8 cellular contexts compared by ENCODE assay signal in the genomic region with DNA sequence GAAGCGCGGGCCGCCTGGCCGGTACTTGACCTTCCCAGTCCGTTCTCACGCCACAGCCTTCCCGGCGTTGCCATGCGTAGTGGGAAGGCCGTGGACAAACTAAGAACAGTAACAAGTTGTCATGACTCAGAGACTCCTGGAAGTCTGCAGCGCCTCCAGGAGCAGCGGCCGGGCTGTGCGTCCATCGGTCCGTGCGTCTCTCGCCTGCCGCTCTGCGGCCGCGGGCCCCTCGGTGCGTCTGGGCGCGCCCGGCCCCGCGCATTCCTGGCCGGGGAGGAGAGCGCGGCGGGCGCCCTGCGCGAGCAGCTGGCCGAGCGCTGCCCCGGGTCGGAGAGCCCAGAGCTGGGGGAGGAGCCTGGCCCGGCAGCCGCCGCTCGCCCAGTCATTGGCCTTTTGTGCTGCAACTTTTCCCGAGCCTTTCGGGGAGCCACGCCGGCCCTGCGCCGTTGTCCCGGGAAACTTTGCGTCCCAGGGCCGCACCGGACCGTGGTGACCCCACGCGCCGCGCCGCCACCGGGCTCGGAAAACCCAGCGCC.
A peak's percentile ranks its signal among the peaks of the same experiment; 100 is the strongest.
DNase-seq lines count a peak whose midpoint lies in the region; ATAC-seq and TF ChIP-seq lines count a peak whose summit lies in the region.

No MANE protein-coding gene starts in this region.

- H3K4me2 ChIP-seq in KMS-11, result no peak overlapping the region

- ATAC-seq in heart right ventricle, result peak; percentile 74 to 91 (median 88)

- H3K9me3 ChIP-seq in ES-I3 (ENCODE audit: control insufficient read depth, insufficient read depth, low read length) (no peaks in the 10 kb centered on the region), heart right ventricle (no peaks in the 10 kb centered on the region)

- WGBS in heart right ventricle, 2 donors, result 0 to 1% methylated on average over 59 to 60 of the region's 63 CpGs

- peak; percentile 80 for DNase-seq in amniotic stem cell (lab: John Stamatoyannopoulos, UW)
- DNase-seq in heart right ventricle, result peak; percentile 86 to 87
- peak; percentile 17 for DNase-seq in pons (ENCODE audit: low spot score)
- DNase-seq in germinal center (ENCODE audit: low spot score), result no peak
- DNase-seq in CD1c-positive myeloid dendritic cell (ENCODE audit: extremely low spot score), result no peak
- no peak for DNase-seq in effector CD4-positive, alpha-beta T cell

- no peak overlapping the region for H3K4me3 ChIP-seq in KMS-11 (IDR thresholded peaks at IDR 0.05; ENCODE audit: insufficient read depth, low read depth, low read length)
- H3K4me3 ChIP-seq in heart right ventricle, result peak overlapping the region; percentile 53 to 94 (median 70)

- no peak for TF ChIP-seq CTCF in KMS-11 (conservative IDR thresholded peaks at IDR 0.05; ENCODE audit: low read depth, low read length)
- peak; percentile 31 to 78 (median 50) for TF ChIP-seq CTCF in heart right ventricle (IDR thresholded peaks at IDR 0.05)

- no peaks in the 10 kb centered on the region for H3K79me2 ChIP-seq in KMS-11 (ENCODE audit: insufficient read depth, low read depth)

- H2AFZ ChIP-seq in KMS-11 (ENCODE audit: low read depth), result peak overlapping the region; percentile 22; the same call in 1 of the 2 replicates

- H3K4me1 ChIP-seq in ES-I3 (ENCODE audit: insufficient read depth, low read length) (peaks cover 11% of the 10 kb centered on the region), KMS-11 (ENCODE audit: low read depth, poor library complexity, severe bottlenecking) (no peaks in the 10 kb centered on the region), heart right ventricle (peaks cover 5 to 58% (median 50%) of the 10 kb centered on the region in 9 donors)

- intact Hi-C loops in heart right ventricle (cut with DNase I), result loop anchor here in 7 of 10 donors (1.0 to 10.0 kb wide), 11 partner anchors 28 to 188 kb away; partner anchors contain the start of genes ATE1 (in 3 of the 7) and NSMCE4A (in 1 of the 7)

- H4K20me1 ChIP-seq in KMS-11 (ENCODE audit: insufficient read depth), result no peaks in the 10 kb centered on the region

- H3K27me3 ChIP-seq in KMS-11 (ENCODE audit: insufficient read depth, low read depth), result no peaks in the 10 kb centered on the region
- peaks cover 0 to 30% (median 0%) of the 10 kb centered on the region in 7 donors for H3K27me3 ChIP-seq in heart right ventricle

- H3K27ac ChIP-seq in KMS-11, result no peak overlapping the region
- peak overlapping the region; percentile 94 to 100 (median 98) for H3K27ac ChIP-seq in heart right ventricle

- H3K36me3 ChIP-seq in ES-I3 (ENCODE audit: insufficient read depth, low read length) (no peaks in the 10 kb centered on the region), KMS-11 (ENCODE audit: insufficient read depth) (no peaks in the 10 kb centered on the region), heart right ventricle (peaks cover 0 to 12% (median 0%) of the 10 kb centered on the region in 9 donors)

- H3K9ac ChIP-seq in ES-I3 (ENCODE audit: low read depth, low read length) (peak overlapping the region; percentile 91), KMS-11 (no peak overlapping the region)

Comparison
In these comparisons a context has a peak if more than half of its experiments do, and no peak if none do; other contexts are left out.
1. DNase-seq: peak in amniotic stem cell (single experiment), heart right ventricle (2 of 2) and pons (single experiment); none in germinal center (single experiment), CD1c-positive myeloid dendritic cell (single experiment) and effector CD4-positive, alpha-beta T cell (single experiment).